8 cellular contexts compared by ENCODE assay signal in genomic region chr5:93584531-93585053, GRCh38. TPM values are rescaled to one million over a fixed set of nuclear protein-coding genes. Genes with fewer than 3 reads are reported as not detected.
DNase-seq lines count a peak whose midpoint lies in the region; ATAC-seq and TF ChIP-seq lines count a peak whose summit lies in the region.

No MANE protein-coding gene starts in this region.

- no peaks in the 10 kb centered on the region for H3K27me3 ChIP-seq in ACC112 (ENCODE audit: insufficient read depth, low read length)

- no peak overlapping the region for H2AFZ ChIP-seq in ACC112 (ENCODE audit: low read length, unreplicated experiment)

- peaks cover 7% of the 10 kb centered on the region for H3K36me3 Mint-ChIP-seq in mesothelial cell of epicardium

- H3K27ac ChIP-seq in ACC112 (ENCODE audit: low read depth, low read length) = peak overlapping the region; percentile 77; the same call in 1 of the 2 replicates

- TF ChIP-seq CTCF in GM12865 (IDR thresholded peaks at IDR 0.05; ENCODE audit: insufficient read depth, low read depth, low read length, missing control alignments) = no peak
- TF ChIP-seq CTCF in astrocyte of the cerebellum (IDR thresholded peaks at IDR 0.05; ENCODE audit: low read depth, low read length, missing control alignments) = no peak
- TF ChIP-seq CTCF in mesothelial cell of epicardium (IDR thresholded peaks at IDR 0.05; ENCODE audit: unreplicated experiment) = no peak

- in situ Hi-C loops in astrocyte of the cerebellum (cut with HindIII; ENCODE audit: low sequenced_read_pairs) = no loop called here

- peak overlapping the region; percentile 60 for H3K4me3 Mint-ChIP-seq in mesothelial cell of epicardium

- H3K4me3 ChIP-seq in ACC112 (ENCODE audit: low read depth, low read length) = peak overlapping the region; percentile 84
- peak overlapping the region; percentile 46 for H3K4me3 ChIP-seq in GM12865 (ENCODE audit: low read depth, low read length)
- H3K4me3 ChIP-seq in astrocyte of the cerebellum (ENCODE audit: low read depth, low read length) = peak overlapping the region; percentile 98

- DNase-seq in GM12865 (ENCODE audit: low read depth) (no peak), astrocyte of the cerebellum (ENCODE audit: low read depth) (no peak), mesothelial cell of epicardium (ENCODE audit: low spot score in 2 of 2, unreplicated experiment in 2 of 2) (no peak), left lobe of liver (ENCODE audit: low spot score) (no peak), RKO (ENCODE audit: low spot score) (no peak), AG20443 (ENCODE audit: low spot score) (no peak)

- H3K27me3 Mint-ChIP-seq in mesothelial cell of epicardium (ENCODE audit: low read depth) = peaks cover 39% of the 10 kb centered on the region

- H3K27ac Mint-ChIP-seq in mesothelial cell of epicardium = no peak overlapping the region

- peaks cover 4% of the 10 kb centered on the region; the same call in 1 of the 2 replicates for H3K36me3 ChIP-seq in ACC112 (ENCODE audit: insufficient read depth, low read length)

- peaks cover 75% of the 10 kb centered on the region for H3K79me2 ChIP-seq in ACC112 (ENCODE audit: control insufficient read depth, insufficient read depth, low read length, unreplicated experiment)

- ATAC-seq in left lobe of liver (no peak), HG03565 (IDR thresholded peaks at IDR 0.05; ENCODE audit: unreplicated experiment) (no peak)

- peaks cover 9% of the 10 kb centered on the region for H3K4me1 ChIP-seq in ACC112 (ENCODE audit: control insufficient read depth, insufficient read depth, low read length, unreplicated experiment)

- H3K4me1 Mint-ChIP-seq in mesothelial cell of epicardium = peaks cover 40% of the 10 kb centered on the region

- H3K9me3 Mint-ChIP-seq in mesothelial cell of epicardium = no peaks in the 10 kb centered on the region

RNA-seq across cellular contexts. Expression of gene NR2F1, which starts 1.6 kb away (rescaled TPM):
- total RNA-seq in mesothelial cell of epicardium (19.7 to 21.4 TPM (median 20.3 TPM) in 3 replicates), left lobe of liver (10.2 TPM)

RNA-seq across cellular contexts. Expression of gene NR2F1-AS1, which starts 3.6 kb away (rescaled TPM):
- 11.9 to 13.6 TPM (median 13.4 TPM) in 3 replicates for total RNA-seq in mesothelial cell of epicardium
- total RNA-seq in left lobe of liver = 1.8 TPM

Comparison
In these comparisons a context has a peak if more than half of its experiments do, and no peak if none do; other contexts are left out.
1. H3K4me3 ChIP-seq: peak in every context shown above with its lines; median percentile 98 in astrocyte of the cerebellum; 84 in ACC112; 46 in GM12865.